Comparison of ENCODE assay signal across 19 cellular contexts in the genomic region with DNA sequence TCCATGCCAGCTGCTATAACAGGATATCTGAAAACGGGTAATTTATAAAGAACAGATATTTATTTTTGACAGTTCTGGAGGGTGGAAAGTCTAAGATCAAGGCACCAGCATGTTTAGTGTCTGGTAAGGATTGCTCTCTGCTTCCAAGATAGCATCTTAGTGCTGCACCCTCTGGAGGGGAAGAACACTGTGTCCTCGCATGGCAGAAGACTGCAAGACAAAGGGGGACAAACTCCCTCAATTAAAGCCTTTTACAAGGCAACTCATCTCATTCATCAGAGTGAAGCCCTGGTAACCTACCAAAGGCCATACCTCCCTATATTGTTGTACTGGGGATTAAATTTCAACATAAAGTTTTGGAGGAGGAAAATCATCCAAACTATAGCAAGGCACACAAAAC.
"Had no signal": no experiment of that assay in that cellular context is flagged by ENCODE, and none has a peak within 500 bp of the region (broad histone marks: within the 10 kb centered on the region; RNA-seq: fewer than 3 reads in every experiment).

No MANE protein-coding gene starts in this region.

- H3K27me3 Mint-ChIP-seq: dendritic cell treated with granulocyte-macrophage colony-stimulating factor and Interleukin-4, amounts not matched to agents 40 ng/mL and 50 ng/mL, for 4 days; naive B cell; naive thymus-derived CD8-positive, alpha-beta T cell had no signal

- H3K36me3 Mint-ChIP-seq: mesothelial cell of epicardium; naive B cell; naive thymus-derived CD8-positive, alpha-beta T cell had no signal

- H3K27ac Mint-ChIP-seq: dendritic cell treated with granulocyte-macrophage colony-stimulating factor and Interleukin-4, amounts not matched to agents 40 ng/mL and 50 ng/mL, for 4 days; mesothelial cell of epicardium; naive B cell; naive thymus-derived CD8-positive, alpha-beta T cell had no signal

- H3K4me3 Mint-ChIP-seq: dendritic cell treated with granulocyte-macrophage colony-stimulating factor and Interleukin-4, amounts not matched to agents 40 ng/mL and 50 ng/mL, for 4 days; mesothelial cell of epicardium; naive B cell; naive thymus-derived CD8-positive, alpha-beta T cell had no signal

- H3K4me3 ChIP-seq: colonic mucosa, esophagus muscularis mucosa, gastroesophageal sphincter, heart left ventricle, hepatocyte, left lung, lower lobe of right lung, mucosa of descending colon had no signal

- H3K9me3 Mint-ChIP-seq: dendritic cell treated with granulocyte-macrophage colony-stimulating factor and Interleukin-4, amounts not matched to agents 40 ng/mL and 50 ng/mL, for 4 days had no signal

- ATAC-seq: foreskin keratinocyte; gastroesophageal sphincter; heart left ventricle; left cardiac atrium; left lung; left ventricle myocardium superior; lower lobe of right lung; mucosa of descending colon; naive thymus-derived CD8-positive, alpha-beta T cell had no signal

- H3K4me1 ChIP-seq: colonic mucosa, esophagus muscularis mucosa, foreskin keratinocyte, gastroesophageal sphincter, heart left ventricle, left lung, lower lobe of right lung had no signal

- H3K9me3 ChIP-seq: colonic mucosa, esophagus muscularis mucosa, gastroesophageal sphincter, lower lobe of right lung, mucosa of descending colon had no signal

- H3K27me3 ChIP-seq: colonic mucosa, esophagus muscularis mucosa, foreskin keratinocyte, gastroesophageal sphincter, heart left ventricle, hepatocyte, left lung had no signal

- DNase-seq: colonic mucosa; cortex of kidney; effector CD8-positive, alpha-beta T cell; foreskin keratinocyte; heart left ventricle; hypothalamus; left cardiac atrium; left lung; left ventricle myocardium superior; lower lobe of right lung; mesenchymal stem cell; mucosa of descending colon; naive B cell; naive thymus-derived CD8-positive, alpha-beta T cell had no signal

- H3K27ac ChIP-seq: colonic mucosa, esophagus muscularis mucosa, foreskin keratinocyte, gastroesophageal sphincter, heart left ventricle, hepatocyte, left lung, lower lobe of right lung had no signal

- H3K36me3 ChIP-seq: colonic mucosa, esophagus muscularis mucosa, gastroesophageal sphincter, heart left ventricle, left lung, lower lobe of right lung had no signal

- H3K4me1 Mint-ChIP-seq: naive B cell; naive thymus-derived CD8-positive, alpha-beta T cell had no signal
